1 cellular context compared by ENCODE assay signal in the genomic region with DNA sequence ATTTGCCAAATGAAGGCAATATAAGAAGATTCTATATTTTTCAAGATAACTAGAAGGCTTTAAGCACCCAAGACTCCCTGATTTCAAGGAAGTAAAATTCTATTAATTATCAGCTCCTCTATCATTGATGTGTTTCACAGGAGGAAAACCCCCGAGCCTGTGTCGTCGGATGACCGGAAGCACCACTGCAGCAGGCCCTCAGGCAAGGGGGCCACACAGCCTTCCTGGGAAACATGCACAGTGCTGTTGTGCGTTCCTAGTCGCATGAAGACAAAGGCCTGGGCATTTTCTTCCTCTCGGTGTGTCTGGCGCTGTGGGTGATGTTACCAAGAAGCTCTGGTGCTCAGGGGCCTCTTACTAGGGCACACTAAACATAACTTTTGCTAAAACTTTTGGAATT.
TF ChIP-seq lines count a peak whose summit lies in the region.

No MANE protein-coding gene starts in this region.

TF ChIP-seq in A549, 52 proteins besides CTCF, POLR2A, EP300 and RAD21 (continued from another document):
- TF ChIP-seq, protein P1, sequence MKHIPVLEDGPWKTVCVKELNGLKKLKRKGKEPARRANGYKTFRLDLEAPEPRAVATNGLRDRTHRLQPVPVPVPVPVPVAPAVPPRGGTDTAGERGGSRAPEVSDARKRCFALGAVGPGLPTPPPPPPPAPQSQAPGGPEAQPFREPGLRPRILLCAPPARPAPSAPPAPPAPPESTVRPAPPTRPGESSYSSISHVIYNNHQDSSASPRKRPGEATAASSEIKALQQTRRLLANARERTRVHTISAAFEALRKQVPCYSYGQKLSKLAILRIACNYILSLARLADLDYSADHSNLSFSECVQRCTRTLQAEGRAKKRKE (CRISPR knock-in tag; IDR thresholded peaks at IDR 0.05; ENCODE audit: low read depth), result no peak
- TF ChIP-seq BHLHE40 (IDR thresholded peaks at IDR 0.05; ENCODE audit: low read depth, low read length) (no peak), RCOR1 (IDR thresholded peaks at IDR 0.05; ENCODE audit: low read depth, low read length) (no peak), NR3C1 (IDR thresholded peaks at IDR 0.05) (no peak), ESRRA (IDR thresholded peaks at IDR 0.05; ENCODE audit: borderline replicate concordance, low read length) (no peak), HOXB13 (CRISPR knock-in tag; IDR thresholded peaks at IDR 0.05; ENCODE audit: low read depth) (no peak), ZC3H11A (IDR thresholded peaks at IDR 0.05) (no peak), RFX5 (IDR thresholded peaks at IDR 0.05) (no peak), KDM1A (IDR thresholded peaks at IDR 0.05; ENCODE audit: low read depth) (no peak)
